23 cellular contexts compared by ENCODE assay signal in the genomic region with DNA sequence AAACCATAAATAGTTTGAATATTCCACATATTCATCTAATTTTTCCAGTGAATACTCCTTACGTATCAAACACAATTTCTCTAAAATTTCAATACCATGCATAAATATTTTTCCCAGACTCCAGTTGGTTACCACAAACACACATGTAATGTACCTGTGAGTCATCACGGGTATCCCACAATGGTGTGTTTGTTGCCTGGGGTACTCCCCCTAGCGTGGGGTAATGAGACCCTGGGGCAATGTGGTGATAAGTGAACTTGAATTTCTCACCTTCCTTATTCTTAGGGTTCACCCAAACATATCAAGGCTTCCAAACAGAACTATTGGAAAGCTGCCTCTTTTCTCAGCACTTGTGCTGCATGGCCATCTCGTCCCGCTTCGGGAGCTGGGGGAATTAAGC. TPM values are rescaled to one million over a fixed set of nuclear protein-coding genes. Genes with fewer than 3 reads are reported as not detected.
DNase-seq lines count a peak whose midpoint lies in the region; ATAC-seq and TF ChIP-seq lines count a peak whose summit lies in the region.
"Had no signal": no experiment of that assay in that cellular context is flagged by ENCODE, and none has a peak within 500 bp of the region (broad histone marks: within the 10 kb centered on the region; RNA-seq: fewer than 3 reads in every experiment).

No MANE protein-coding gene starts in this region.

- no peaks in the 10 kb centered on the region for H3K27me3 Mint-ChIP-seq in Calu3 (ENCODE audit: unreplicated experiment)
- H3K27me3 Mint-ChIP-seq in naive B cell = no peaks in the 10 kb centered on the region
- H3K27me3 Mint-ChIP-seq: B cell had no signal

- no peaks in the 10 kb centered on the region for H3K27me3 ChIP-seq in stomach
- H3K27me3 ChIP-seq in transverse colon = no peaks in the 10 kb centered on the region
- H3K27me3 ChIP-seq: SJSA1 had no signal

- intact Hi-C loops in Calu3 (cut with micrococcal nuclease; ENCODE audit: unreplicated experiment) (no loop called here), stomach (cut with DNase I; ENCODE audit: low total_unique reads) (no loop called here), transverse colon (cut with DNase I; ENCODE audit: low total_unique reads) (no loop called here)

- BruUV-seq in Calu3 (replicated peaks; lab: Mats Ljungman, UMichigan) = no TSS peak

- CTCF ChIA-PET in Calu3 (lab: Charles Lee) = no interaction called here

- TF ChIP-seq POLR2A in stomach (IDR thresholded peaks at IDR 0.05) = no peak
- TF ChIP-seq POLR2A in transverse colon (IDR thresholded peaks at IDR 0.05) = no peak

- no peaks in the 10 kb centered on the region for H3K9me3 ChIP-seq in stomach
- no peaks in the 10 kb centered on the region for H3K9me3 ChIP-seq in transverse colon
- H3K9me3 ChIP-seq: SJSA1 had no signal

- no peak overlapping the region for H3K4me3 Mint-ChIP-seq in Calu3 (ENCODE audit: low read depth, unreplicated experiment)
- no peak overlapping the region for H3K4me3 Mint-ChIP-seq in naive B cell
- H3K4me3 Mint-ChIP-seq: B cell; CD8-positive, alpha-beta T cell had no signal

- H3K27ac ChIP-seq in stomach = no peak overlapping the region
- H3K27ac ChIP-seq in transverse colon = no peak overlapping the region
- H3K27ac ChIP-seq: C4-2B, PC-9, SJSA1 had no signal

- TF ChIP-seq EP300 in stomach (IDR thresholded peaks at IDR 0.05) (no peak), transverse colon (IDR thresholded peaks at IDR 0.05; ENCODE audit: low read depth) (no peak)

- H3K27ac Mint-ChIP-seq in Calu3 (ENCODE audit: unreplicated experiment) (no peak overlapping the region), naive B cell (peak overlapping the region in 5 of 6 donors; percentile 16 to 79 (median 71))
- H3K27ac Mint-ChIP-seq: CD8-positive, alpha-beta T cell had no signal

- no peak for TF ChIP-seq CTCF in Calu3 (IDR thresholded peaks at IDR 0.05; ENCODE audit: unreplicated experiment)
- no peak for TF ChIP-seq CTCF in stomach (IDR thresholded peaks at IDR 0.05)
- TF ChIP-seq CTCF in transverse colon (IDR thresholded peaks at IDR 0.05) = no peak

- H3K9me3 Mint-ChIP-seq in Calu3 (ENCODE audit: low read depth, unreplicated experiment) (no peaks in the 10 kb centered on the region), naive B cell (no peaks in the 10 kb centered on the region)
- H3K9me3 Mint-ChIP-seq: CD8-positive, alpha-beta T cell had no signal

- H3K36me3 Mint-ChIP-seq in Calu3 (ENCODE audit: insufficient read depth, unreplicated experiment) (peaks cover 35% of the 10 kb centered on the region), naive B cell (peaks cover 17 to 34% of the 10 kb centered on the region in 2 donors)

- H3K4me1 ChIP-seq in stomach (peaks cover 0 to 5% (median 1%) of the 10 kb centered on the region in 4 donors), transverse colon (no peaks in the 10 kb centered on the region)

- no peak for ATAC-seq in naive B cell (ENCODE audit: low read depth in 2 of 2)
- ATAC-seq: CD8-positive, alpha-beta T cell; HepG2 had no signal

- no peak overlapping the region for H3K4me3 ChIP-seq in stomach
- no peak overlapping the region for H3K4me3 ChIP-seq in transverse colon
- H3K4me3 ChIP-seq: PC-9, SJSA1 had no signal

- H3K36me3 ChIP-seq in stomach (peaks cover 45 to 100% (median 97%) of the 10 kb centered on the region in 4 donors), transverse colon (peaks cover 0 to 41% (median 20%) of the 10 kb centered on the region in 4 donors)

- H3K4me1 Mint-ChIP-seq in Calu3 (ENCODE audit: low read depth, unreplicated experiment) (no peaks in the 10 kb centered on the region), naive B cell (peaks cover 6 to 24% (median 12%) of the 10 kb centered on the region in 3 donors)

- DNase-seq in Calu3 (peak; percentile 22), ELR (ENCODE audit: low read depth) (peak; percentile 56), RPMI7951 (ENCODE audit: low read depth) (peak; percentile 52), naive B cell (no peak), stomach (no peak), occipital lobe (lab: John Stamatoyannopoulos, UW) (no peak), transverse colon (no peak)
- DNase-seq: CD8-positive, alpha-beta T cell; DMS79 treated with DMSO at 0.1 percent for 48 hours; Karpas-422; NCI-H1105; NCI-H1436 treated with DMSO at 0.1 percent for 48 hours; NCI-H187 treated with DMSO at 0.1 percent for 48 hours; NCI-H524 treated with DMSO at 0.1 percent for 48 hours; NCI-H82; NK-92 treated with Interleukin-12 subunit alpha and Interleukin-12 subunit beta, amount 100 ng/mL, for 24 hours; PC-9; Right ventricle myocardium superior; RPMI8226 had no signal

- 94 to 96% (median 95%) methylated on average over 6 of the region's 6 CpGs for WGBS in stomach, 5 donors
- 92 to 97% methylated on average over 4 to 6 of the region's 6 CpGs for WGBS in transverse colon (ENCODE audit: low coverage in 1 of 2), 2 donors

- in situ Hi-C loops in transverse colon (cut with MboI; ENCODE audit: low pct_ligation_motif_present in 1 of 4, low pct_unique_long_range_greater_than_20kb in 1 of 4, low sequenced_read_pairs in 3 of 4) = no loop called here

RNA-seq across cellular contexts. Expression of gene STX7, which starts 51.0 kb away (rescaled TPM):
- total RNA-seq in Calu3 (2022) (66.8 and 73.2 TPM in 2 replicates), stomach (10 to 100 TPM; 29.8 to 39.3 (median 31.5) TPM), occipital lobe (84.5 TPM), transverse colon (10 to 100 TPM in 3 of 4 donors, 1 to 10 TPM in 1; 9.0 to 50.9 (median 40.8) TPM)
- total RNA-seq in RPMI7951 (2014; rRNA removed; shearing (Covaris generic)) = 24.3 and 27.2 TPM in 2 replicates
- polyA plus RNA-seq in naive B cell (ENCODE audit: low read depth in 6 of 6) (100 to 1,000 TPM; 141 to 257 (median 207) TPM), stomach (10 to 100 TPM in 2 of 3 donors, 1 to 10 TPM in 1; 8.6 to 22.9 (median 17.7) TPM)

Comparison
In these comparisons a context has a peak if more than half of its experiments do, and no peak if none do; other contexts are left out.
1. DNase-seq: peak in Calu3 (single experiment), ELR (single experiment) and RPMI7951 (single experiment); none in naive B cell (single experiment), stomach (single experiment), occipital lobe (single experiment) and transverse colon (single experiment).